ENCODE assay signal across 8 cellular contexts in the genomic region with DNA sequence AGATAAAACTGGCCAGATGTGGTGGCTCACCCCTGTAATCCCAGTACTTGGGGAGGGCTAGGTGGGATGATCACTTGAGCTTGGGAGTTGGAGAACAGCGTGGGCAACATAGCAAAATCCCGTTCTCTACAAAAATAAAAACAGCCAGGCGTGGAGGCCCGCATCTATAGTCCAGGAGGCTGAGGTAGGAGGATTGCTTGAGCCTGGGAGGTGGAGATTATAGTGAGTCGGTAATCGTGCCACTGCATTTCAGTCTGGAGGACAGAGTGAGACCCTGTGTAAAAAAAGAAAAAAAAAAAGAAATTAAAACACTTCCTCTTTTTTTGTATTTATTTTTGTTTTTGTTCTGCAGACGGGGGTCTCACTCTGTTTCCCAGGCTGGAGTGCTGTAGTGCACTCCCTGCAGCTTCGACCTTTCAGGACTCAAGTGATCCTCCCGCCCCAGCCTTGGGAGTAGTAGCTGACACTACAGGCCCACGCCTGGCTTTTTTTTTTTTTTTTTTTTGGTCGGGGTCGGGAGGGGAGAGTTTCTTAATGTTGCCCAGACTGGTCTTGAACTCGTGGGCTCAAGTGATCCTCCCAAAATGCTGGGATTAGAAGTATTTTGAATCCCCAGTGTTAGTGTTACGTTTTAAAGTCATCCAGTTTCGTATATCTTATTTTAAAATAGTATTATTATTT. TPM values are rescaled to one million over a fixed set of nuclear protein-coding genes. Genes with fewer than 3 reads are reported as not detected.
DNase-seq lines count a peak whose midpoint lies in the region; ATAC-seq, FAIRE-seq and TF ChIP-seq lines count a peak whose summit lies in the region.

No MANE protein-coding gene starts in this region.

- peaks cover 66% of the 10 kb centered on the region for H3K36me3 Mint-ChIP-seq in Calu3 (ENCODE audit: insufficient read depth, unreplicated experiment)

- H3K4me3 ChIP-seq in OCI-LY3 (ENCODE audit: low read length): peak overlapping the region; percentile 95
- peak overlapping the region in 3 of 4 donors; percentile 94 to 98 (median 95) for H3K4me3 ChIP-seq in pancreas

- H3K36me3 ChIP-seq in OCI-LY3 (replicated peaks; ENCODE audit: low read depth, low read length) (peaks cover 17% of the 10 kb centered on the region), pancreas (no peaks in the 10 kb centered on the region)

- no peaks in the 10 kb centered on the region for H3K27me3 ChIP-seq in OCI-LY3 (ENCODE audit: low read depth, low read length)
- H3K27me3 ChIP-seq in pancreas: no peaks in the 10 kb centered on the region

- ATAC-seq in pancreas (no peak), HG03571 (IDR thresholded peaks at IDR 0.05; ENCODE audit: unreplicated experiment) (no peak), HG02970 (IDR thresholded peaks at IDR 0.05; ENCODE audit: low FRiP score, unreplicated experiment) (no peak)

- 56 to 61% methylated on average over 15 of the region's 15 CpGs for WGBS in pancreas, 2 donors

- peaks cover 70% of the 10 kb centered on the region for H3K79me2 ChIP-seq in OCI-LY3 (ENCODE audit: low read length)

- no peak for DNase-seq in Calu3
- DNase-seq in epithelial cell of prostate (ENCODE audit: low read depth, low spot score): no peak
- DNase-seq in pancreas: no peak
- no peak for DNase-seq in Ammon's horn (ENCODE audit: low spot score)
- no peak for DNase-seq in HTR-8/SVneo (ENCODE audit: insufficient read length, low spot score)

- no peak for TF ChIP-seq CTCF in Calu3 (IDR thresholded peaks at IDR 0.05; ENCODE audit: unreplicated experiment)
- TF ChIP-seq CTCF in OCI-LY3 (IDR thresholded peaks at IDR 0.05; ENCODE audit: low read depth, low read length): no peak
- no peak for TF ChIP-seq CTCF in pancreas (IDR thresholded peaks at IDR 0.05)

- H3K27me3 Mint-ChIP-seq in Calu3 (ENCODE audit: unreplicated experiment): no peaks in the 10 kb centered on the region

- peaks cover 14% of the 10 kb centered on the region for H3K4me1 ChIP-seq in OCI-LY3 (ENCODE audit: low read length)
- H3K4me1 ChIP-seq in pancreas: peaks cover 0 to 29% (median 11%) of the 10 kb centered on the region in 3 donors

- H3K4me1 Mint-ChIP-seq in Calu3 (ENCODE audit: low read depth, unreplicated experiment): peaks cover 19% of the 10 kb centered on the region

- no peak overlapping the region for H2AFZ ChIP-seq in OCI-LY3 (ENCODE audit: low read depth, low read length)

- peak overlapping the region; percentile 81 for H3K4me2 ChIP-seq in OCI-LY3 (ENCODE audit: low read length)

- peak overlapping the region; percentile 82 for H3K4me3 Mint-ChIP-seq in Calu3 (ENCODE audit: low read depth, unreplicated experiment)

- CTCF ChIA-PET in Calu3 (lab: Charles Lee): interaction anchor here (0.6 kb wide), 1 partner anchor 578 kb away, joined by 4 read pairs; no protein-coding TSS in a partner anchor

- peak overlapping the region; percentile 73 for H3K27ac Mint-ChIP-seq in Calu3 (ENCODE audit: unreplicated experiment)

- H3K27ac ChIP-seq in OCI-LY3 (ENCODE audit: low read length) (no peak overlapping the region), epithelial cell of prostate (peak overlapping the region; percentile 96), pancreas (peak overlapping the region in 1 of 4 donors; percentile 98)

- peak overlapping the region; percentile 91 for H3K9ac ChIP-seq in OCI-LY3 (ENCODE audit: low read length)

- intact Hi-C loops in Calu3 (cut with micrococcal nuclease; ENCODE audit: unreplicated experiment): loop anchor here (10.0 kb wide), 1 partner anchor 92 kb away; a partner anchor contains a TSS
- intact Hi-C loops in pancreas (cut with DNase I): loop anchor here in 1 of 3 donors (10.0 kb wide), 1 partner anchor 92 kb away; a partner anchor contains a TSS

- BruUV-seq in Calu3 (replicated peaks; lab: Mats Ljungman, UMichigan): no TSS peak

- H3K9me3 Mint-ChIP-seq in Calu3 (ENCODE audit: low read depth, unreplicated experiment): no peaks in the 10 kb centered on the region

- peaks cover 50% of the 10 kb centered on the region for H4K20me1 ChIP-seq in OCI-LY3 (ENCODE audit: insufficient read depth, low read length)

- H3K9me3 ChIP-seq in OCI-LY3 (ENCODE audit: insufficient read depth, low read length) (no peaks in the 10 kb centered on the region), pancreas (no peaks in the 10 kb centered on the region)

- FAIRE-seq in pancreas (lab: Jason Lieb, UNC) (no peak), HTR-8/SVneo (lab: Jason Lieb, UNC) (no peak)

RNA-seq across cellular contexts. Expression of a gene that starts 1.5 kb away (rescaled TPM):
- total RNA-seq in Calu3 (2022) (252 and 269 TPM in 2 replicates), pancreas (100 to 1,000 TPM in 1 of 6 donors, 10 to 100 TPM in 5; 56.1 to 115 (median 69.4) TPM)
- 100 to 1,000 TPM in 1 of 2 donors, 10 to 100 TPM in 1; 57.1 to 121 TPM for polyA plus RNA-seq in pancreas

RNA-seq across cellular contexts. Expression of a gene that starts 12.8 kb away (rescaled TPM):
- total RNA-seq in Calu3 (2022) (12.3 and 13.1 TPM in 2 replicates), pancreas (1 to 10 TPM; 3.0 to 4.5 (median 3.9) TPM)
- polyA plus RNA-seq in pancreas: 10 to 100 TPM in 1 of 2 donors, 1 to 10 TPM in 1; 6.1 to 12.6 TPM

RNA-seq across cellular contexts. Expression of a gene that starts 51.1 kb away (rescaled TPM):
- total RNA-seq in Calu3 (2022) (44.1 and 48.1 TPM in 2 replicates), pancreas (10 to 100 TPM; 10.2 to 17.4 (median 12.4) TPM)
- polyA plus RNA-seq in pancreas: 1 to 10 TPM; 5.5 to 6.2 TPM
